Comparison of ENCODE assay signal across 8 cellular contexts in the genomic region with DNA sequence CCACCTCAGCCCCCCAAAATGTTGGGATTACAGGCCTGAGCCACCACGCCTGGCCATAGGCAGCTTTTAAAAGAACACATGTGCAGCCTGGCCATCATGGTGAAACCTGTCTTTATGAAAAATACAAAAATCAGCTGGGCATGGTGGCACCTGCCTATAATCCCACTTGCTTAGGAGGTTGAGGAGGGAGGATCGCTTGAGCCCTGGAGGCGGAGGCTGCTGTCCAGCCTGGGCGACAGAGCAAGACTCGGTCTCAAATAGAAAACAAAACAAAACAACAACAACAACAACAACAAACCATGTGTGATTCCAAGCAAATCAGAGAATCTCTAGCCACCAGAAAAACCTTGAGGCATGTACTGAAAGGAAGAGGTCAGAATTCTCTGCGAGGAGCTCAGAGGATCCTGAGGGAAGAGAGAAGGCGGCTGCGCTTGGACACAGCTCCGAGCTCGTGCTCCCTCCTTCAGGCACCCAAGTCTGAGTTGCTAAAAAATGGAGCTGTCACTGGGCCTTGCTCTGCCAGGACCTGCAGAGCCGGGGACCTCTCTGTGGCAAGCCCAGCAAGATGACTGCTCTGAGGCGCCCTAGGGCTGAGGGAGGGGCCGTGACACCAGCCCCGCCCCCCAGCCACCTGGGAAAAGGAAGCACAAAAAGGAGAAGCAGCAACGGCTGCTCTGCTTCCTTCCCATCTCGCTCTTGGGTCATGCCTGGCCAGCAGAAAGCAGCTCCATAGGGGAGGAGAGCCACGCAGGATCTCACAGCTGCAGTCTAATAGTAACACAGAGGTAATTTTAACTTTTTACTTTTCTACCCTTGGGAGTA. TPM values are rescaled to one million over a fixed set of nuclear protein-coding genes. Genes with fewer than 3 reads are reported as not detected.
DNase-seq lines count a peak whose midpoint lies in the region; ATAC-seq and TF ChIP-seq lines count a peak whose summit lies in the region.

A gene (plus strand): TSS at position 677 of the 822 bp plus-strand sequence. CDS start 1,941 bp downstream, outside the sequence.

- CTCF ChIA-PET in activated CD4-positive, alpha-beta memory T cell treated with anti-CD3 and anti-CD28 coated beads for 36 hours (lab: Charles Lee), result interaction anchor here (1.0 kb wide), 1 partner anchor 347 kb away, joined by 3 read pairs; no protein-coding TSS in a partner anchor

- H3K4me3 ChIP-seq in DOHH2 (ENCODE audit: low read length), result peak within 1 kb of the TSS; percentile 89
- H3K4me3 ChIP-seq in gastroesophageal sphincter, result peak within 1 kb of the TSS in 1 of 2 donors; percentile 33

- intact Hi-C loops in activated CD4-positive, alpha-beta memory T cell treated with anti-CD3 and anti-CD28 coated beads for 36 hours (cut with micrococcal nuclease), result no loop called here
- intact Hi-C loops in sciatic nerve (cut with DNase I), result no loop called here

- no peak for TF ChIP-seq EP300 in gastroesophageal sphincter (IDR thresholded peaks at IDR 0.05)

- H3K27ac ChIP-seq in DOHH2 (ENCODE audit: low read depth, low read length), result peak within 1 kb of the TSS; percentile 78
- peak within 1 kb of the TSS in 1 of 4 donors; percentile 14 for H3K27ac ChIP-seq in gastroesophageal sphincter

- POLR2A ChIA-PET in activated CD4-positive, alpha-beta memory T cell treated with anti-CD3 and anti-CD28 coated beads for 36 hours (lab: Charles Lee), result no interaction called here

- peak; percentile 79 for DNase-seq in KG1 (lab: John Stamatoyannopoulos, UW)
- peak; percentile 69 for DNase-seq in activated CD4-positive, alpha-beta memory T cell treated with anti-CD3 and anti-CD28 coated beads for 36 hours
- peak; percentile 77 for DNase-seq in sciatic nerve (ENCODE audit: low spot score)
- no peak for DNase-seq in NK-92 treated with Interleukin-12 subunit alpha and Interleukin-12 subunit beta, amount 100 ng/mL, for 24 hours (lab: John Stamatoyannopoulos, UW)
- no peak for DNase-seq in epidermal melanocyte (ENCODE audit: insufficient read length, low spot score)

- ATAC-seq in GM21576 (IDR thresholded peaks at IDR 0.05; ENCODE audit: unreplicated experiment) (peak; percentile 92), gastroesophageal sphincter (peak; percentile 51), sciatic nerve (peak; percentile 79)

- H3K36me3 ChIP-seq in DOHH2 (ENCODE audit: control insufficient read depth, low read length) (peaks cover 44% of the 10 kb centered on the region), gastroesophageal sphincter (no peaks in the 10 kb centered on the region)

- no peak within 1 kb of the TSS for H3K27ac Mint-ChIP-seq in activated CD4-positive, alpha-beta memory T cell treated with anti-CD3 and anti-CD28 coated beads for 36 hours

- H3K4me3 Mint-ChIP-seq in activated CD4-positive, alpha-beta memory T cell treated with anti-CD3 and anti-CD28 coated beads for 36 hours, result peak within 1 kb of the TSS; percentile 75

- H3F3A ChIP-seq in DOHH2 (ENCODE audit: control insufficient read depth, insufficient read depth), result peaks cover 10% of the 10 kb centered on the region; the same call in 1 of the 2 replicates

- no peak for TF ChIP-seq CTCF in DOHH2 (IDR thresholded peaks at IDR 0.05; ENCODE audit: low read depth, low read length, poor library complexity, severe bottlenecking)
- TF ChIP-seq CTCF in gastroesophageal sphincter (IDR thresholded peaks at IDR 0.05), result no peak

- peaks cover 51% of the 10 kb centered on the region for H3K79me2 ChIP-seq in DOHH2 (ENCODE audit: control insufficient read depth, low read length)

- no peaks in the 10 kb centered on the region for H3K27me3 Mint-ChIP-seq in activated CD4-positive, alpha-beta memory T cell treated with anti-CD3 and anti-CD28 coated beads for 36 hours

- WGBS in gastroesophageal sphincter (ENCODE audit: low coverage in 1 of 2), 2 donors, result 48 to 100% methylated on average over 1 to 12 of the region's 17 CpGs

- H3K9me2 ChIP-seq in DOHH2 (replicated peaks; ENCODE audit: control insufficient read depth, low read length), result no peaks in the 10 kb centered on the region

- H3K36me3 Mint-ChIP-seq in activated CD4-positive, alpha-beta memory T cell treated with anti-CD3 and anti-CD28 coated beads for 36 hours, result no peaks in the 10 kb centered on the region

- H4K20me1 ChIP-seq in DOHH2 (ENCODE audit: control insufficient read depth, insufficient read depth, low read depth, low read length), result peaks cover 7% of the 10 kb centered on the region; the same call in 1 of the 2 replicates

- H3K4me1 ChIP-seq in DOHH2 (ENCODE audit: control insufficient read depth, low read length), result peaks cover 73% of the 10 kb centered on the region
- peaks cover 0 to 8% (median 0%) of the 10 kb centered on the region in 3 donors for H3K4me1 ChIP-seq in gastroesophageal sphincter

- TF ChIP-seq POLR2A in gastroesophageal sphincter (IDR thresholded peaks at IDR 0.05), result no peak

- peaks cover 8% of the 10 kb centered on the region for H3K4me1 Mint-ChIP-seq in activated CD4-positive, alpha-beta memory T cell treated with anti-CD3 and anti-CD28 coated beads for 36 hours (ENCODE audit: low read depth)

- H3K9me3 Mint-ChIP-seq in activated CD4-positive, alpha-beta memory T cell treated with anti-CD3 and anti-CD28 coated beads for 36 hours, result no peaks in the 10 kb centered on the region

- H3K4me2 ChIP-seq in DOHH2 (ENCODE audit: low read length), result peak within 1 kb of the TSS; percentile 80

- H3K27me3 ChIP-seq in DOHH2 (ENCODE audit: control insufficient read depth, low read length), result no peaks in the 10 kb centered on the region
- no peaks in the 10 kb centered on the region for H3K27me3 ChIP-seq in gastroesophageal sphincter

- H3K9me3 ChIP-seq in DOHH2 (ENCODE audit: control insufficient read depth, insufficient read depth, low read length), result no peaks in the 10 kb centered on the region
- no peaks in the 10 kb centered on the region for H3K9me3 ChIP-seq in gastroesophageal sphincter

RNA-seq across cellular contexts. Expression of the gene that starts here (rescaled TPM):
- total RNA-seq in activated CD4-positive, alpha-beta memory T cell treated with anti-CD3 and anti-CD28 coated beads for 36 hours, result under 1 TPM; 0.33 to 0.34 TPM
- total RNA-seq in gastroesophageal sphincter (under 1 TPM; 0.15 to 0.94 (median 0.68) TPM), sciatic nerve (1.1 TPM)

Comparison
In these comparisons a context has a peak if more than half of its experiments do, and no peak if none do; other contexts are left out.
1. Peak in DNase-seq in activated CD4-positive, alpha-beta memory T cell treated with anti-CD3 and anti-CD28 coated beads for 36 hours; RNA of the gene not detected or under 1 TPM.
2. Peak in ATAC-seq in gastroesophageal sphincter; RNA of the gene not detected or under 1 TPM.
3. DNase-seq: peak in KG1 (single experiment) and sciatic nerve (single experiment); none in NK-92 treated with Interleukin-12 subunit alpha and Interleukin-12 subunit beta, amount 100 ng/mL, for 24 hours (single experiment) and epidermal melanocyte (single experiment).
4. Peak in every context shown above with its lines, with median percentiles within 50 percentile points of each other: ATAC-seq.